Comparison of ENCODE assay signal across 29 cellular contexts in the genomic region with DNA sequence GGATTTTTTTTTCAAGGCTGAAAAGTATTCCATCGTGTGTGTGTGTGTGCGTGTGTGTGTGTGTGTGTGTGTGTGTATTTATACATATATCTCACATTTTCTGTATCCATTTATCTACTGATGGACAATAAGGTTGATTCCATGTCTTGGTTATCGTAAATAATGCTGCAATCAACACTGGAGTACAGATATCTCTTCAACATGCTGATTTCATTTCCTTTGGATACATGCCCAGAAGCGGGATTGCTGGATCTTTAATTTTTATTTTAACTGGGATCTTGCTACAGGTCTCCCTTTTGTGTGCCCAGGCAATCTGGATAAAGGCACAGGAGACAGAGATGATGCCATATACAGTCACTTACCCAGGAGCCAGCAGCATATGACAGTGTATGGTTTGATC.
DNase-seq lines count a peak whose midpoint lies in the region; ATAC-seq, FAIRE-seq and TF ChIP-seq lines count a peak whose summit lies in the region.
"Had no signal": no experiment of that assay in that cellular context is flagged by ENCODE, and none has a peak within 500 bp of the region (broad histone marks: within the 10 kb centered on the region; RNA-seq: fewer than 3 reads in every experiment).

No MANE protein-coding gene starts in this region.

- no peaks in the 10 kb centered on the region for H3K27me3 ChIP-seq in AG04450 (ENCODE audit: control insufficient read depth, insufficient read depth, low read length)
- H3K27me3 ChIP-seq: esophagus muscularis mucosa, heart left ventricle, right lobe of liver had no signal

- CTCF ChIA-PET in AG04450 (lab: Charles Lee) = no interaction called here

- H3K27ac ChIP-seq in AG04450 (ENCODE audit: low read depth, low read length) = no peak overlapping the region
- H3K27ac ChIP-seq: C4-2B, esophagus muscularis mucosa, heart left ventricle, right lobe of liver, thoracic aorta had no signal

- no peak for FAIRE-seq in urothelium cell line (lab: Jason Lieb, UNC)
- FAIRE-seq: colon, H54, RCC 7860 had no signal

- H3K9me3 ChIP-seq in AG04450 (ENCODE audit: control insufficient read depth, insufficient read depth, low read length) = no peaks in the 10 kb centered on the region
- H3K9me3 ChIP-seq: esophagus muscularis mucosa, right lobe of liver, thoracic aorta had no signal

- TF ChIP-seq CTCF in AG04450 (IDR thresholded peaks at IDR 0.05; ENCODE audit: low read depth, low read length) = no peak
- no peak for TF ChIP-seq CTCF in fibroblast of mammary gland (conservative IDR thresholded peaks at IDR 0.05; ENCODE audit: control insufficient read depth, insufficient read depth, low read depth, low read length)

- ATAC-seq in GM21528 (IDR thresholded peaks at IDR 0.05; ENCODE audit: low FRiP score, unreplicated experiment) = no peak
- ATAC-seq: activated CD4-positive, CD25-positive, alpha-beta regulatory T cell treated with anti-CD3 and anti-CD28 coated beads, Interleukin-2, amount 50 U/mL, for 24 hours; activated naive CD4-positive, alpha-beta T cell treated with anti-CD3 and anti-CD28 coated beads, Interleukin-2, amount 50 U/mL, for 72 hours; activated T-helper 17 cell treated with anti-CD3 and anti-CD28 coated beads, Interleukin-2, amount 50 U/mL, for 72 hours; heart left ventricle; T-cell had no signal

- POLR2A ChIA-PET in AG04450 (lab: Yijun Ruan, JAX) = no interaction called here

- H3K4me3 ChIP-seq in AG04450 (ENCODE audit: low read depth, low read length) (no peak overlapping the region), fibroblast of mammary gland (ENCODE audit: control insufficient read depth, low read depth, low read length) (no peak overlapping the region)
- H3K4me3 ChIP-seq: esophagus muscularis mucosa, heart left ventricle, right lobe of liver, thoracic aorta had no signal

- DNase-seq in AG04450 (ENCODE audit: low read depth, low spot score) = peak; percentile 3
- DNase-seq in NCI-H1105 (lab: John Stamatoyannopoulos, UW) = peak; percentile 37
- DNase-seq in astrocyte of the hippocampus (ENCODE audit: low read depth, low spot score) = peak; percentile 50
- DNase-seq in fibroblast of mammary gland (ENCODE audit: low read depth) = peak; percentile 47
- DNase-seq in urothelium cell line (ENCODE audit: low spot score) = no peak
- DNase-seq in NCI-H748 (lab: John Stamatoyannopoulos, UW; ENCODE audit: unreplicated experiment) = no peak
- DNase-seq: activated CD4-positive, alpha-beta memory T cell treated with anti-CD3 and anti-CD28 coated beads for 36 hours; activated CD8-positive, alpha-beta memory T cell treated with anti-CD3 and anti-CD28 coated beads, Interleukin-2, amount 50 U/mL, for 48 hours; aorta; effector CD8-positive, alpha-beta T cell; heart left ventricle; KG1; NCI-H187; NCI-H524 treated with DMSO at 0.1 percent for 48 hours; posterior cingulate gyrus; right lobe of liver; stimulated activated CD4-positive, alpha-beta T cell treated with anti-CD3 and anti-CD28 coated beads, Interleukin-4, amount 100 ng/mL, for 4 hours; stimulated activated naive CD4-positive, alpha-beta T cell; T-cell had no signal

Comparison
In these comparisons a context has a peak if more than half of its experiments do, and no peak if none do; other contexts are left out.
1. DNase-seq: peak in AG04450 (single experiment), NCI-H1105 (single experiment), astrocyte of the hippocampus (single experiment) and fibroblast of mammary gland (single experiment); none in urothelium cell line (single experiment) and NCI-H748 (single experiment).